11 cellular contexts compared by ENCODE assay signal in the genomic region with DNA sequence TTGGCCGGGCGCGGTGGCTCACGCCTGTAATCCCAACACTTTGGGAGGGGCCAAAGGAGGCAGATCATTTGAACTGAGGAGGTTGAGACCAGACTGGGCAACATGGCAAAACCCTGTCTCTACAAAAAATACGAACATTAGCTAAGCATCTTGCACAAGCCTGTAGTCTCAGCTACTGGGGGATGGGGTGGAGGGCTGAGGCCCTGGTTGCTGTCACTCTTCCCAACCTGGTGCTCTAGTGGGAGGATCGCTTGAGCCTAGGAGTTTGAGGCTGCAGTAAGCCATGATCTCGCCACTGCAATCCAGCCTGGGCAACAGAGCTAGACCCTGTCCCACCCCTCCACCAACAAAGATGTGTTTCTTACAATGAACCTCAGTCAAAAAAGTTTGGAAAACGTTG. TPM values are rescaled to one million over a fixed set of nuclear protein-coding genes. Genes with fewer than 3 reads are reported as not detected.
A peak's percentile ranks its signal among the peaks of the same experiment; 100 is the strongest.
DNase-seq lines count a peak whose midpoint lies in the region; ATAC-seq and TF ChIP-seq lines count a peak whose summit lies in the region.
"Had no signal": no experiment of that assay in that cellular context is flagged by ENCODE, and none has a peak within 500 bp of the region (broad histone marks: within the 10 kb centered on the region; RNA-seq: fewer than 3 reads in every experiment).

No MANE protein-coding gene starts in this region.

- H3K27me3 Mint-ChIP-seq in activated T-helper 17 cell treated with anti-CD3 and anti-CD28 coated beads, Interleukin-2, amount 50 U/mL, for 72 hours: peaks cover 33% of the 10 kb centered on the region

- no peaks in the 10 kb centered on the region for H3K9me3 ChIP-seq in iPS-15b (ENCODE audit: control insufficient read depth, insufficient read depth, low read length)
- H3K9me3 ChIP-seq in transverse colon: no peaks in the 10 kb centered on the region
- H3K9me3 ChIP-seq in colonic mucosa: no peaks in the 10 kb centered on the region

- DNase-seq in Right ventricle myocardium inferior (ENCODE audit: missing footprints): no peak
- DNase-seq in cardiac septum (ENCODE audit: low spot score): no peak
- DNase-seq in transverse colon: no peak
- no peak for DNase-seq in colonic mucosa
- no peak for DNase-seq in DMS153 (lab: John Stamatoyannopoulos, UW)
- DNase-seq: CD4-positive, CD25-positive, alpha-beta regulatory T cell; central memory CD4-positive, alpha-beta T cell had no signal

- H3K9ac ChIP-seq in iPS-15b (ENCODE audit: low read depth, low read length): no peak overlapping the region
- H3K9ac ChIP-seq in colonic mucosa (ENCODE audit: low read depth in 2 of 2, low read length in 2 of 2): no peak overlapping the region

- TF ChIP-seq EP300 in transverse colon (IDR thresholded peaks at IDR 0.05; ENCODE audit: low read depth): no peak

- no peaks in the 10 kb centered on the region for H3K36me3 Mint-ChIP-seq in activated T-helper 17 cell treated with anti-CD3 and anti-CD28 coated beads, Interleukin-2, amount 50 U/mL, for 72 hours (ENCODE audit: low read depth)
- H3K36me3 Mint-ChIP-seq: CD4-positive, CD25-positive, alpha-beta regulatory T cell had no signal

- no peaks in the 10 kb centered on the region for H3K27me3 ChIP-seq in iPS-15b (ENCODE audit: control insufficient read depth, insufficient read depth, low read length)
- H3K27me3 ChIP-seq in transverse colon: peaks cover 18% of the 10 kb centered on the region
- H3K27me3 ChIP-seq in colonic mucosa: no peaks in the 10 kb centered on the region

- no peak for TF ChIP-seq CTCF in transverse colon (IDR thresholded peaks at IDR 0.05)
- no peak for TF ChIP-seq CTCF in colonic mucosa (IDR thresholded peaks at IDR 0.05)

- H3K27ac Mint-ChIP-seq in activated T-helper 17 cell treated with anti-CD3 and anti-CD28 coated beads, Interleukin-2, amount 50 U/mL, for 72 hours: no peak overlapping the region
- H3K27ac Mint-ChIP-seq: CD4-positive, CD25-positive, alpha-beta regulatory T cell had no signal

- ATAC-seq in Right ventricle myocardium inferior (peak; percentile 24), HG03108 (IDR thresholded peaks at IDR 0.05; ENCODE audit: unreplicated experiment) (no peak)
- ATAC-seq in activated T-helper 17 cell treated with anti-CD3 and anti-CD28 coated beads, Interleukin-2, amount 50 U/mL, for 72 hours (replicated peaks): no peak
- ATAC-seq: activated CD4-positive, CD25-positive, alpha-beta regulatory T cell treated with anti-CD3 and anti-CD28 coated beads, Interleukin-2, amount 50 U/mL, for 24 hours had no signal

- in situ Hi-C loops in transverse colon (cut with MboI; ENCODE audit: low pct_ligation_motif_present in 1 of 4, low pct_unique_long_range_greater_than_20kb in 1 of 4, low sequenced_read_pairs in 3 of 4): no loop called here

- peaks cover 4% of the 10 kb centered on the region for H3K4me1 Mint-ChIP-seq in activated T-helper 17 cell treated with anti-CD3 and anti-CD28 coated beads, Interleukin-2, amount 50 U/mL, for 72 hours

- H3K4me3 ChIP-seq in iPS-15b (ENCODE audit: low read depth, low read length) (peak overlapping the region; percentile 87), transverse colon (no peak overlapping the region), colonic mucosa (no peak overlapping the region)

- intact Hi-C loops in Right ventricle myocardium inferior (cut with DNase I): no loop called here
- intact Hi-C loops in cardiac septum (cut with DNase I): no loop called here
- intact Hi-C loops in transverse colon (cut with DNase I; ENCODE audit: low total_unique reads): no loop called here
- intact Hi-C loops in colonic mucosa (cut with DNase I): no loop called here

- no peak for TF ChIP-seq POLR2A in transverse colon (IDR thresholded peaks at IDR 0.05)

- H3K27ac ChIP-seq in transverse colon (peak overlapping the region in 3 of 4 donors; percentile 63 to 81 (median 72)), colonic mucosa (no peak overlapping the region)

- H3K36me3 ChIP-seq in iPS-15b (ENCODE audit: control insufficient read depth, insufficient read depth, low read length): no peaks in the 10 kb centered on the region
- H3K36me3 ChIP-seq in transverse colon: no peaks in the 10 kb centered on the region
- no peaks in the 10 kb centered on the region for H3K36me3 ChIP-seq in colonic mucosa

- H3K4me1 ChIP-seq in iPS-15b (ENCODE audit: control insufficient read depth, insufficient read depth, low read length) (peaks cover 29% of the 10 kb centered on the region), transverse colon (peaks cover 5 to 27% (median 17%) of the 10 kb centered on the region in 4 donors), colonic mucosa (no peaks in the 10 kb centered on the region)

- 76 to 90% methylated on average over 4 to 8 of the region's 8 CpGs for WGBS in transverse colon (ENCODE audit: low coverage in 1 of 2), 2 donors

- H3K9me3 Mint-ChIP-seq in activated T-helper 17 cell treated with anti-CD3 and anti-CD28 coated beads, Interleukin-2, amount 50 U/mL, for 72 hours: no peaks in the 10 kb centered on the region

- H3K4me3 Mint-ChIP-seq in activated T-helper 17 cell treated with anti-CD3 and anti-CD28 coated beads, Interleukin-2, amount 50 U/mL, for 72 hours: peak overlapping the region; percentile 72

RNA-seq across cellular contexts. Expression of gene PHGDH, which starts 2.8 kb away (rescaled TPM):
- total RNA-seq in Right ventricle myocardium inferior (9.7 TPM), cardiac septum (7.4 TPM), transverse colon (10 to 100 TPM in 1 of 4 donors, 1 to 10 TPM in 3; 4.2 to 11.9 (median 8.1) TPM), colonic mucosa (10 to 100 TPM in 1 of 2 donors, 1 to 10 TPM in 1; 6.3 to 11.6 TPM)
- 10 to 100 TPM; 11.6 to 27.5 TPM for total RNA-seq in activated T-helper 17 cell treated with anti-CD3 and anti-CD28 coated beads, Interleukin-2, amount 50 U/mL, for 72 hours

RNA-seq across cellular contexts. Expression of gene HMGCS2, which starts 54.1 kb away (rescaled TPM):
- total RNA-seq in Right ventricle myocardium inferior (161 TPM), cardiac septum (0.38 TPM), transverse colon (1,000 to 10,000 TPM in 1 of 4 donors, 100 to 1,000 TPM in 2, 10 to 100 TPM in 1; 24.7 to 1,050 (median 278) TPM), colonic mucosa (100 to 1,000 TPM; 271 to 374 TPM)
- total RNA-seq in activated T-helper 17 cell treated with anti-CD3 and anti-CD28 coated beads, Interleukin-2, amount 50 U/mL, for 72 hours: not detected
- total RNA-seq: CD4-positive, CD25-positive, alpha-beta regulatory T cell had no signal

Comparison
In these comparisons a context has a peak if more than half of its experiments do, and no peak if none do; other contexts are left out.
1. RNA of gene HMGCS2, which starts 54.1 kb away (total RNA-seq): 271 to 374 TPM in colonic mucosa, 24.7 to 1,050 TPM in transverse colon and 161 TPM in Right ventricle myocardium inferior (single experiment); 0.38 TPM in cardiac septum (single experiment) and not detected in activated T-helper 17 cell treated with anti-CD3 and anti-CD28 coated beads, Interleukin-2, amount 50 U/mL, for 72 hours; every median in the first group is over 10 times any median in the second.